ENCODE assay signal across 7 cellular contexts in genomic region chr6:26234421-26235239, GRCh38.
DNase-seq lines count a peak whose midpoint lies in the region; ATAC-seq and TF ChIP-seq lines count a peak whose summit lies in the region.

No MANE protein-coding gene starts in this region.

- ATAC-seq in HG02610 (IDR thresholded peaks at IDR 0.05; ENCODE audit: unreplicated experiment) (peak; percentile 56), lung (ENCODE audit: insufficient read depth, low FRiP score) (peak; percentile 80)

- peaks cover 0 to 2% of the 10 kb centered on the region in 2 donors for H3K9me3 ChIP-seq in lung (ENCODE audit: control insufficient read depth in 2 of 2, insufficient read depth in 1 of 2, low read length in 1 of 2)

- no peaks in the 10 kb centered on the region for H3K36me3 Mint-ChIP-seq in dendritic cell treated with granulocyte-macrophage colony-stimulating factor and Interleukin-4, amounts not matched to agents 40 ng/mL and 50 ng/mL, for 4 days (ENCODE audit: low read depth)

- peak overlapping the region; percentile 83 for H3K4me3 Mint-ChIP-seq in dendritic cell treated with granulocyte-macrophage colony-stimulating factor and Interleukin-4, amounts not matched to agents 40 ng/mL and 50 ng/mL, for 4 days

- H3K9me3 Mint-ChIP-seq in dendritic cell treated with granulocyte-macrophage colony-stimulating factor and Interleukin-4, amounts not matched to agents 40 ng/mL and 50 ng/mL, for 4 days, result no peaks in the 10 kb centered on the region

- peak overlapping the region; percentile 5 for H3K4me3 ChIP-seq in lung

- DNase-seq in NCI-H1436 (lab: John Stamatoyannopoulos, UW) (peak; percentile 46), lung (ENCODE audit: low spot score) (no peak)
- DNase-seq in activated CD4-positive, CD25-positive, alpha-beta regulatory T cell (lab: John Stamatoyannopoulos, UW), result peak; percentile 15 to 57 (median 48)
- DNase-seq in stimulated activated CD8-positive, alpha-beta memory T cell treated with anti-CD3 and anti-CD28 coated beads, Interleukin-2, amount 100 ng/mL, for 48 hours (ENCODE audit: low read depth in 2 of 2), result peak; percentile 41 to 42

- peaks cover 0 to 3% of the 10 kb centered on the region in 2 donors for H3K4me1 ChIP-seq in lung (ENCODE audit: control insufficient read depth in 2 of 2, insufficient read depth in 2 of 2, low read length in 2 of 2)

- peak; percentile 94 for TF ChIP-seq POLR2A in GM15510 (IDR thresholded peaks at IDR 0.05; ENCODE audit: borderline replicate concordance, extremely low read depth, insufficient read length)

- peak overlapping the region; percentile 66 to 71 for H3K27ac ChIP-seq in lung (ENCODE audit: low read depth in 1 of 2, low read length in 1 of 2)

- WGBS in lung, 2 donors, result 1% methylated on average over 34 of the region's 34 CpGs

- no peak for TF ChIP-seq CTCF in lung (IDR thresholded peaks at IDR 0.05; ENCODE audit: control extremely low read depth, extremely low read depth)

- peak overlapping the region; percentile 87 for H3K27ac Mint-ChIP-seq in dendritic cell treated with granulocyte-macrophage colony-stimulating factor and Interleukin-4, amounts not matched to agents 40 ng/mL and 50 ng/mL, for 4 days

- no peaks in the 10 kb centered on the region for H3K27me3 Mint-ChIP-seq in dendritic cell treated with granulocyte-macrophage colony-stimulating factor and Interleukin-4, amounts not matched to agents 40 ng/mL and 50 ng/mL, for 4 days

- H3K36me3 ChIP-seq in lung (ENCODE audit: control insufficient read depth in 2 of 2, insufficient read depth in 2 of 2, low read length in 2 of 2), result no peaks in the 10 kb centered on the region

- no peaks in the 10 kb centered on the region for H3K27me3 ChIP-seq in lung (ENCODE audit: control insufficient read depth, insufficient read depth)

- intact Hi-C loops in dendritic cell treated with granulocyte-macrophage colony-stimulating factor and Interleukin-4, amounts not matched to agents 40 ng/mL and 50 ng/mL, for 4 days (cut with micrococcal nuclease), result loop anchor here (2.0 kb wide), 1 partner anchor 14 kb away; no protein-coding TSS in a partner anchor

- peaks cover 33% of the 10 kb centered on the region for H3K4me1 Mint-ChIP-seq in dendritic cell treated with granulocyte-macrophage colony-stimulating factor and Interleukin-4, amounts not matched to agents 40 ng/mL and 50 ng/mL, for 4 days (ENCODE audit: low read depth)
